Comparison of ENCODE assay signal across 1 cellular context in genomic region chr22:35835267-35835997, GRCh38.
TF ChIP-seq lines count a peak whose summit lies in the region.

No MANE protein-coding gene starts in this region.

TF ChIP-seq in HEK293, 187 proteins besides CTCF, POLR2A, EP300 and RAD21 (continued from another document):
- TF ChIP-seq PRDM6 (tag by site-specific recombination; IDR thresholded peaks at IDR 0.05), result peak; percentile 85
